29 cellular contexts compared by ENCODE assay signal in genomic region chr1:170296642-170297041, GRCh38.
DNase-seq lines count a peak whose midpoint lies in the region; ATAC-seq, FAIRE-seq and TF ChIP-seq lines count a peak whose summit lies in the region.
"Had no signal": no experiment of that assay in that cellular context is flagged by ENCODE, and none has a peak within 500 bp of the region (broad histone marks: within the 10 kb centered on the region; RNA-seq: fewer than 3 reads in every experiment).

No MANE protein-coding gene starts in this region.

- in situ Hi-C loops in HepG2 (cut with HindIII; ENCODE audit: extremely low pct_ligation_motif_present, low pct_unique_long_range_greater_than_20kb), result no loop called here
- in situ Hi-C loops in SK-MEL-5 (cut with HindIII; ENCODE audit: low pct_unique_long_range_greater_than_20kb, low sequenced_read_pairs), result no loop called here

- H3K36me3 ChIP-seq in HepG2 (replicated peaks in 1 of 2; ENCODE audit: control insufficient read depth in 1 of 2, insufficient read depth in 2 of 2, low read length in 2 of 2) (no peaks in the 10 kb centered on the region), right lobe of liver (no peaks in the 10 kb centered on the region)
- H3K36me3 ChIP-seq: BLaER1, HAP-1, tibial nerve, WERI-Rb-1 had no signal

- intact Hi-C loops in HepG2 (cut with micrococcal nuclease; ENCODE audit: unreplicated experiment) (no loop called here), right lobe of liver (cut with DNase I) (no loop called here), CD14-positive monocyte (cut with micrococcal nuclease) (no loop called here)

- CTCF ChIA-PET in HepG2 (lab: Yijun Ruan, JAX; ENCODE audit: low intra/inter-chr PET ratio, low total read pairs), result no interaction called here

- H3K4me3 Mint-ChIP-seq in CD14-positive monocyte, result no peak overlapping the region
- H3K4me3 Mint-ChIP-seq: activated CD4-positive, alpha-beta T cell treated with anti-CD3 and anti-CD28 coated beads, Interleukin-2, amount 10 ng/mL, durations not matched to agents 7 days and 5 days; activated naive CD8-positive, alpha-beta T cell; activated T-helper 17 cell treated with anti-CD3 and anti-CD28 coated beads, Interleukin-2, amount 50 U/mL, for 72 hours; endodermal cell; naive B cell; stimulated activated naive CD8-positive, alpha-beta T cell treated with anti-CD3 and anti-CD28 coated beads, Interleukin-15, amount 100 ng/mL, for 72 hours had no signal

- ATAC-seq in HepG2, result no peak
- ATAC-seq in right lobe of liver, result no peak
- ATAC-seq: activated T-helper 17 cell treated with anti-CD3 and anti-CD28 coated beads, Interleukin-2, amount 50 U/mL, for 72 hours; stimulated activated naive CD8-positive, alpha-beta T cell treated with anti-CD3 and anti-CD28 coated beads, Interleukin-15, amount 100 ng/mL, for 72 hours had no signal

- no peaks in the 10 kb centered on the region for H3K27me3 Mint-ChIP-seq in CD14-positive monocyte (ENCODE audit: low read depth in 3 of 3)
- H3K27me3 Mint-ChIP-seq: naive B cell had no signal

- no TSS peak for BruUV-seq in HepG2 (replicated peaks; lab: Mats Ljungman, UMichigan)

- H3K9me3 ChIP-seq in HepG2 (ENCODE audit: low read length) (no peaks in the 10 kb centered on the region), right lobe of liver (no peaks in the 10 kb centered on the region)
- H3K9me3 ChIP-seq: BLaER1, HAP-1 had no signal

- TF ChIP-seq EP300 in HepG2 (IDR thresholded peaks at IDR 0.05; ENCODE audit: low read depth in 2 of 2, low read length in 2 of 2) (no peak), HepG2 (CRISPR knock-in tag; IDR thresholded peaks at IDR 0.05; ENCODE audit: borderline replicate concordance) (no peak)

- H3K27me3 ChIP-seq in HepG2 (ENCODE audit: control insufficient read depth in 1 of 2, insufficient read depth in 2 of 2, low read length in 2 of 2), result no peaks in the 10 kb centered on the region
- H3K27me3 ChIP-seq in right lobe of liver, result no peaks in the 10 kb centered on the region
- H3K27me3 ChIP-seq: BLaER1, tibial nerve had no signal

- FAIRE-seq in HepG2 (lab: Jason Lieb, UNC), result no peak
- FAIRE-seq: GM18507 had no signal

- peaks cover 0 to 2% (median 0%) of the 10 kb centered on the region in 7 donors for H3K9me3 Mint-ChIP-seq in CD14-positive monocyte
- H3K9me3 Mint-ChIP-seq: activated CD4-positive, alpha-beta T cell treated with anti-CD3 and anti-CD28 coated beads, Interleukin-2, amount 10 ng/mL, durations not matched to agents 7 days and 5 days; activated T-helper 17 cell treated with anti-CD3 and anti-CD28 coated beads, Interleukin-2, amount 50 U/mL, for 72 hours; stimulated activated naive CD8-positive, alpha-beta T cell treated with anti-CD3 and anti-CD28 coated beads, Interleukin-15, amount 100 ng/mL, for 72 hours had no signal

- no peak overlapping the region for H3K9ac ChIP-seq in HepG2 (ENCODE audit: insufficient read depth, low read depth, low read length)
- H3K9ac ChIP-seq: BLaER1 had no signal

- no peak overlapping the region for H3K4me2 ChIP-seq in HepG2 (ENCODE audit: low read depth, low read length)
- H3K4me2 ChIP-seq: BLaER1, PC-9 had no signal

- DNase-seq in HepG2 (ENCODE audit: low spot score), result no peak
- DNase-seq in right lobe of liver, result no peak
- peak; percentile 86 for DNase-seq in SK-MEL-5 (ENCODE audit: low read depth, low spot score)
- DNase-seq in fibroblast of mammary gland (ENCODE audit: low read depth), result peak; percentile 39
- DNase-seq in retina, result no peak
- DNase-seq in NCI-H526 (lab: John Stamatoyannopoulos, UW), result no peak
- DNase-seq in NAMALWA (ENCODE audit: low spot score), result no peak
- no peak for DNase-seq in CD14-positive monocyte (ENCODE audit: low spot score)
- DNase-seq: activated CD4-positive, alpha-beta T cell treated with anti-CD3 and anti-CD28 coated beads, Interleukin-2, amount 10 ng/mL, durations not matched to agents 7 days and 5 days; endodermal cell; head of caudate nucleus; mesendoderm; naive B cell; NCI-H1092 treated with DMSO at 0.1 percent for 48 hours; NCI-H2081; NCI-H446; nucleus accumbens; PC-9; stimulated activated CD4-positive, alpha-beta T cell treated with anti-CD3 and anti-CD28 coated beads, Interleukin-4, amount 100 ng/mL, for 4 hours; stimulated activated naive CD8-positive, alpha-beta T cell treated with anti-CD3 and anti-CD28 coated beads, Interleukin-15, amount 100 ng/mL, for 72 hours; T-helper 2 cell; WERI-Rb-1 had no signal

- no peaks in the 10 kb centered on the region for H3K36me3 Mint-ChIP-seq in CD14-positive monocyte
- H3K36me3 Mint-ChIP-seq: activated naive CD8-positive, alpha-beta T cell; naive B cell had no signal

- TF ChIP-seq CTCF in HepG2 (CRISPR knock-in tag; IDR thresholded peaks at IDR 0.05) (no peak), right lobe of liver (IDR thresholded peaks at IDR 0.05) (no peak), fibroblast of mammary gland (conservative IDR thresholded peaks at IDR 0.05; ENCODE audit: control insufficient read depth, insufficient read depth, low read depth, low read length) (no peak), CD14-positive monocyte (IDR thresholded peaks at IDR 0.05) (no peak)

- H3K4me3 ChIP-seq in HepG2 (replicated peaks in 1 of 3; ENCODE audit: insufficient read depth in 1 of 3, low read depth in 2 of 3, low read length in 3 of 3) (no peak overlapping the region), right lobe of liver (no peak overlapping the region), fibroblast of mammary gland (ENCODE audit: control insufficient read depth, low read depth, low read length) (no peak overlapping the region)
- H3K4me3 ChIP-seq: BLaER1, coronary artery, HAP-1, PC-9, tibial nerve had no signal

- no peak for TF ChIP-seq RAD21 in HepG2 (CRISPR knock-in tag; IDR thresholded peaks at IDR 0.05)

- whole genome bisulfite sequencing in HepG2 (ENCODE audit: low lambda C conversion rate), result 0% methylated on average over 2 of the region's 2 CpGs
- 41% methylated on average over 2 of the region's 2 CpGs for WGBS in right lobe of liver (ENCODE audit: insufficient coverage, low coverage, low lambda C conversion rate, missing lambda C conversion rate)

- H3K4me1 Mint-ChIP-seq in CD14-positive monocyte, result no peaks in the 10 kb centered on the region
- H3K4me1 Mint-ChIP-seq: activated CD4-positive, alpha-beta T cell treated with anti-CD3 and anti-CD28 coated beads, Interleukin-2, amount 10 ng/mL, durations not matched to agents 7 days and 5 days; activated T-helper 17 cell treated with anti-CD3 and anti-CD28 coated beads, Interleukin-2, amount 50 U/mL, for 72 hours; endodermal cell; naive B cell; stimulated activated naive CD8-positive, alpha-beta T cell treated with anti-CD3 and anti-CD28 coated beads, Interleukin-15, amount 100 ng/mL, for 72 hours had no signal

- H3K4me1 ChIP-seq in HepG2 (ENCODE audit: insufficient read depth, low read length), result no peaks in the 10 kb centered on the region
- no peaks in the 10 kb centered on the region for H3K4me1 ChIP-seq in right lobe of liver
- H3K4me1 ChIP-seq: BLaER1, HAP-1, tibial nerve had no signal

- H3K27ac ChIP-seq in HepG2 (ENCODE audit: extremely low read length, insufficient read depth, low read length) (no peak overlapping the region), right lobe of liver (no peak overlapping the region)
- H3K27ac ChIP-seq: BLaER1, coronary artery, PC-9, tibial nerve, WERI-Rb-1 had no signal

- no peak overlapping the region for H2AFZ ChIP-seq in HepG2 (ENCODE audit: low read length)
- H2AFZ ChIP-seq: PC-9 had no signal

- POLR2A ChIA-PET in HepG2 (lab: Yijun Ruan, JAX), result no interaction called here

- no peak for TF ChIP-seq POLR2A in HepG2 (IDR thresholded peaks at IDR 0.05; ENCODE audit: insufficient read depth in 1 of 2, low read depth in 2 of 2, low read length in 2 of 2)
- no peak for TF ChIP-seq POLR2A in right lobe of liver (IDR thresholded peaks at IDR 0.05)

- no peaks in the 10 kb centered on the region for H3K79me2 ChIP-seq in HepG2 (ENCODE audit: insufficient read depth, low read length)

- H4K20me1 ChIP-seq in HepG2 (ENCODE audit: insufficient read depth, low read length), result no peaks in the 10 kb centered on the region
- H4K20me1 ChIP-seq: BLaER1 had no signal

- H3K27ac Mint-ChIP-seq in CD14-positive monocyte, result no peak overlapping the region
- H3K27ac Mint-ChIP-seq: activated CD4-positive, alpha-beta T cell treated with anti-CD3 and anti-CD28 coated beads, Interleukin-2, amount 10 ng/mL, durations not matched to agents 7 days and 5 days; activated naive CD8-positive, alpha-beta T cell; activated T-helper 17 cell treated with anti-CD3 and anti-CD28 coated beads, Interleukin-2, amount 50 U/mL, for 72 hours; endodermal cell; naive B cell; stimulated activated naive CD8-positive, alpha-beta T cell treated with anti-CD3 and anti-CD28 coated beads, Interleukin-15, amount 100 ng/mL, for 72 hours had no signal

TF ChIP-seq in HepG2, 621 proteins besides CTCF, POLR2A, EP300 and RAD21:
- TF ChIP-seq ZFP41 (CRISPR knock-in tag; IDR thresholded peaks at IDR 0.05; ENCODE audit: borderline replicate concordance), result no peak
- peak; percentile 77 for TF ChIP-seq BHLHE40 (IDR thresholded peaks at IDR 0.05; ENCODE audit: low read length)

Comparison
In these comparisons a context has a peak if more than half of its experiments do, and no peak if none do; other contexts are left out.
1. DNase-seq: peak in SK-MEL-5 (single experiment) and fibroblast of mammary gland (single experiment); none in HepG2 (single experiment), right lobe of liver (0 of 3), retina (single experiment), NCI-H526 (0 of 2), NAMALWA (single experiment) and CD14-positive monocyte (single experiment).